ENCODE assay signal across 11 cellular contexts in genomic region chr6:15322781-15323536, GRCh38.
A peak's percentile ranks its signal among the peaks of the same experiment; 100 is the strongest.
DNase-seq lines count a peak whose midpoint lies in the region; ATAC-seq and TF ChIP-seq lines count a peak whose summit lies in the region.
"Had no signal": no experiment of that assay in that cellular context is flagged by ENCODE, and none has a peak within 500 bp of the region (broad histone marks: within the 10 kb centered on the region; RNA-seq: fewer than 3 reads in every experiment).

No MANE protein-coding gene starts in this region.

- H3K27me3 ChIP-seq in fibroblast of lung (ENCODE audit: control insufficient read depth, insufficient read depth, low read length) = no peaks in the 10 kb centered on the region
- H3K27me3 ChIP-seq in smooth muscle cell (ENCODE audit: low read depth) = no peaks in the 10 kb centered on the region
- no peaks in the 10 kb centered on the region for H3K27me3 ChIP-seq in adrenal gland

- H3K27ac ChIP-seq in fibroblast of lung (ENCODE audit: insufficient read depth, low read length) = no peak overlapping the region
- H3K27ac ChIP-seq in smooth muscle cell (ENCODE audit: low read depth) = peak overlapping the region; percentile 20
- no peak overlapping the region for H3K27ac ChIP-seq in adrenal gland
- H3K27ac ChIP-seq: 22Rv1, parathyroid adenoma had no signal

- H3K4me1 ChIP-seq in fibroblast of lung (ENCODE audit: control insufficient read depth, extremely low read depth, insufficient read depth, low read length) (peaks cover 17% of the 10 kb centered on the region), smooth muscle cell (ENCODE audit: low read depth) (peaks cover 26% of the 10 kb centered on the region), adrenal gland (replicated peaks in 1 of 2) (peaks cover 20 to 36% of the 10 kb centered on the region in 2 donors)

- no peak for ATAC-seq in GM18870 (IDR thresholded peaks at IDR 0.05; ENCODE audit: unreplicated experiment)

- H3K36me3 ChIP-seq in fibroblast of lung (ENCODE audit: control insufficient read depth, insufficient read depth, low read length) = no peaks in the 10 kb centered on the region
- no peaks in the 10 kb centered on the region for H3K36me3 ChIP-seq in smooth muscle cell (ENCODE audit: low read depth)
- H3K36me3 ChIP-seq in adrenal gland (replicated peaks in 1 of 2) = no peaks in the 10 kb centered on the region

- no peaks in the 10 kb centered on the region for H4K20me1 ChIP-seq in fibroblast of lung (ENCODE audit: control insufficient read depth, extremely low read depth, insufficient read depth, low read length)
- peaks cover 95% of the 10 kb centered on the region for H4K20me1 ChIP-seq in smooth muscle cell (ENCODE audit: low read depth)

- H3K9ac ChIP-seq in fibroblast of lung (ENCODE audit: insufficient read depth, low read length) = no peak overlapping the region
- H3K9ac ChIP-seq in smooth muscle cell (ENCODE audit: low read depth) = no peak overlapping the region
- H3K9ac ChIP-seq: parathyroid adenoma had no signal

- H3K79me2 ChIP-seq in fibroblast of lung (ENCODE audit: control insufficient read depth, insufficient read depth, low read length) = peaks cover 16% of the 10 kb centered on the region
- H3K79me2 ChIP-seq in smooth muscle cell (ENCODE audit: low read depth) = peaks cover 69% of the 10 kb centered on the region

- no peaks in the 10 kb centered on the region for H3K9me3 ChIP-seq in fibroblast of lung (ENCODE audit: control insufficient read depth, insufficient read depth, low read depth, low read length)
- H3K9me3 ChIP-seq in smooth muscle cell (replicated peaks; ENCODE audit: low read depth) = no peaks in the 10 kb centered on the region
- H3K9me3 ChIP-seq in adrenal gland (replicated peaks in 1 of 3) = no peaks in the 10 kb centered on the region

- no peak for TF ChIP-seq POLR2A in adrenal gland (IDR thresholded peaks at IDR 0.05)

- DNase-seq in DMS53 (lab: John Stamatoyannopoulos, UW) (peak; percentile 23), DMS53 treated with DMSO at 0.1 percent for 48 hours (lab: John Stamatoyannopoulos, UW; ENCODE audit: unreplicated experiment) (no peak), SW480 (ENCODE audit: low spot score) (peak; percentile 16), fibroblast of lung (ENCODE audit: low read depth in 2 of 2) (peak; percentile 68 to 85), smooth muscle cell (lab: John Stamatoyannopoulos, UW; ENCODE audit: unreplicated experiment) (no peak), adrenal gland (no peak), DMS153 (lab: John Stamatoyannopoulos, UW) (no peak)
- DNase-seq: MM.1S had no signal

- intact Hi-C loops in adrenal gland (cut with DNase I) = no loop called here

- H3K4me2 ChIP-seq in fibroblast of lung (ENCODE audit: extremely low read depth, insufficient read depth, low read length) (peak overlapping the region; percentile 71), smooth muscle cell (peak overlapping the region; percentile 43)

- no peaks in the 10 kb centered on the region for H3F3A ChIP-seq in smooth muscle cell (ENCODE audit: low read depth)

- H3K4me3 ChIP-seq in fibroblast of lung (replicated peaks in 1 of 4; ENCODE audit: control extremely low read depth in 1 of 4, insufficient read depth in 1 of 4, low read depth in 3 of 4, low read length in 4 of 4) (no peak overlapping the region), smooth muscle cell (no peak overlapping the region), adrenal gland (no peak overlapping the region)

- TF ChIP-seq CTCF in fibroblast of lung (conservative IDR thresholded peaks at IDR 0.05 in 1 of 2, IDR thresholded peaks at IDR 0.05 in 1 of 2; ENCODE audit: low read depth in 1 of 2, low read length in 2 of 2) = no peak
- no peak for TF ChIP-seq CTCF in smooth muscle cell (IDR thresholded peaks at IDR 0.05; ENCODE audit: borderline replicate concordance, insufficient read depth, poor library complexity, severe bottlenecking)
- TF ChIP-seq CTCF in adrenal gland (IDR thresholded peaks at IDR 0.05) = no peak

- no peak overlapping the region for H2AFZ ChIP-seq in fibroblast of lung (ENCODE audit: low read length)
- no peak overlapping the region for H2AFZ ChIP-seq in smooth muscle cell (ENCODE audit: low read depth)
- H2AFZ ChIP-seq: parathyroid adenoma had no signal

- WGBS in smooth muscle cell (ENCODE audit: low lambda C conversion rate) = 33% methylated on average over 5 of the region's 5 CpGs
- 70 to 83% (median 80%) methylated on average over 5 of the region's 5 CpGs for WGBS in adrenal gland, 4 donors

Comparison
In these comparisons a context has a peak if more than half of its experiments do, and no peak if none do; other contexts are left out.
1. DNase-seq: peak in DMS53 (single experiment), SW480 (single experiment) and fibroblast of lung (2 of 2); none in DMS53 treated with DMSO at 0.1 percent for 48 hours (single experiment), smooth muscle cell (single experiment), adrenal gland (0 of 7) and DMS153 (single experiment).